ENCODE assay signal across 1 cellular context in the genomic region with DNA sequence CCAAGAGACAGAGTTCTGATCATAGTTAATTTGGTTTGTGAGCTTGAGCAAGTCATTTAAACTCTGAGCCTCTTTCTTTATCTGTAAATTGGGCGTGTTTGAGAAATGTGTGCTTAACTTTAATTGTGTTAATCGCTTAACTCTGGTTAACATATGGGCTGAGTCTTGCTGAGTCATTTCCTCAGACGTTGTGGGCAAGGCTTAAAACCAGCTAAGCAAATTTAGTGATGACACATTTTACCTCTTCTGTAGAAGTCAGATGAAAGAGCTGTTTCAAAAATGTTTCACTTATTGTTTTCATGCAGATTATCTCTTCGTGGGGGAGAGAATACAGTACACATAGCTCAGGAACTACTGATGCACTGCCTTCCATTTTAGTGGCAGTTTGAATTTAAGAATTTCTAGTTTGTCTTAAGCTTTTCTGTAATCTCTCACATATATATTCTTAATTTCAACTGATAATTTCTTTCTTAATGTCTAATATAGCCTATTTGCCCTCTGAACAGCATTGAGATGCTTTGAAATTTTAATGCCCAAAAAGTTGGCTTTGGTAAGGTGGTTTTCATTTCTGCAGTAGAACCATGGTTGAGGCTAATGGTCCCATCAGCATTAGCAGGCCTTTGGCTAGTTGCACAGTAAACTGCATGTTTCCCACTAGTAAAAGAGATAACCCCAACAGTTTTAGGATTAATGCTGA.
TF ChIP-seq lines count a peak whose summit lies in the region.

No MANE protein-coding gene starts in this region.

TF ChIP-seq in GM23338, 12 proteins besides CTCF, POLR2A, EP300 and RAD21 (continued from another document):
- no peak for TF ChIP-seq ZNF462 (CRISPR knock-in tag; IDR thresholded peaks at IDR 0.05)
- no peak for TF ChIP-seq JUNB (IDR thresholded peaks at IDR 0.05; ENCODE audit: unreplicated experiment)
- no peak for TF ChIP-seq ZNF331 (CRISPR knock-in tag; IDR thresholded peaks at IDR 0.05; ENCODE audit: low read depth)
- TF ChIP-seq CREB1 (CRISPR knock-in tag; IDR thresholded peaks at IDR 0.05; ENCODE audit: low read depth): no peak
- no peak for TF ChIP-seq EZH2 (IDR thresholded peaks at IDR 0.05; ENCODE audit: low read depth, unreplicated experiment)
- no peak for TF ChIP-seq NANOG (IDR thresholded peaks at IDR 0.05; ENCODE audit: borderline replicate concordance)
- no peak for TF ChIP-seq EZH2phosphoT487 (IDR thresholded peaks at IDR 0.05; ENCODE audit: unreplicated experiment)
- no peak for TF ChIP-seq STAT1 (IDR thresholded peaks at IDR 0.05; ENCODE audit: unreplicated experiment)
- TF ChIP-seq, protein P1, sequence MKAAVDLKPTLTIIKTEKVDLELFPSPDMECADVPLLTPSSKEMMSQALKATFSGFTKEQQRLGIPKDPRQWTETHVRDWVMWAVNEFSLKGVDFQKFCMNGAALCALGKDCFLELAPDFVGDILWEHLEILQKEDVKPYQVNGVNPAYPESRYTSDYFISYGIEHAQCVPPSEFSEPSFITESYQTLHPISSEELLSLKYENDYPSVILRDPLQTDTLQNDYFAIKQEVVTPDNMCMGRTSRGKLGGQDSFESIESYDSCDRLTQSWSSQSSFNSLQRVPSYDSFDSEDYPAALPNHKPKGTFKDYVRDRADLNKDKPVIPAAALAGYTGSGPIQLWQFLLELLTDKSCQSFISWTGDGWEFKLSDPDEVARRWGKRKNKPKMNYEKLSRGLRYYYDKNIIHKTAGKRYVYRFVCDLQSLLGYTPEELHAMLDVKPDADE (IDR thresholded peaks at IDR 0.05): no peak
- no peak for TF ChIP-seq POLR2AphosphoS5 (IDR thresholded peaks at IDR 0.05; ENCODE audit: low read depth)
- no peak for TF ChIP-seq ZNF114 (CRISPR knock-in tag; IDR thresholded peaks at IDR 0.05)
